ENCODE assay signal across 8 cellular contexts in genomic region chr3:139389552-139390368, GRCh38. TPM values are rescaled to one million over a fixed set of nuclear protein-coding genes. Genes with fewer than 3 reads are reported as not detected.
A peak's percentile ranks its signal among the peaks of the same experiment; 100 is the strongest.
DNase-seq lines count a peak whose midpoint lies in the region; ATAC-seq and TF ChIP-seq lines count a peak whose summit lies in the region.

Gene COPB2 (minus strand): TSS chr3:139389647. CDS start chr3:139389550, 97 bp downstream.

- no peaks in the 10 kb centered on the region for H3K9me3 ChIP-seq in suprapubic skin

- peaks cover 41% of the 10 kb centered on the region for H3K4me1 ChIP-seq in suprapubic skin

- TF ChIP-seq POLR2A in suprapubic skin (IDR thresholded peaks at IDR 0.05), result peak; percentile 11 to 87

- DNase-seq in NCI-H1092 treated with DMSO at 0.1 percent for 48 hours (lab: John Stamatoyannopoulos, UW) (peak; percentile 99), SKM-1 (lab: John Stamatoyannopoulos, UW; ENCODE audit: unreplicated experiment) (peak; percentile 92), globus pallidus (ENCODE audit: low spot score) (peak; percentile 99), nucleus accumbens (lab: John Stamatoyannopoulos, UW) (peak; percentile 68 to 99 (median 97)), suprapubic skin (ENCODE audit: low spot score in 2 of 2) (peak; percentile 99 to 100)
- peak; percentile 97 to 98 for DNase-seq in activated naive CD4-positive, alpha-beta T cell treated with anti-CD3 and anti-CD28 coated beads, Interleukin-2, amount 50 U/mL, for 72 hours (ENCODE audit: low spot score in 2 of 2)

- WGBS in suprapubic skin, result 2% methylated on average over 40 of the region's 52 CpGs

- peaks cover 6 to 13% of the 10 kb centered on the region in 2 donors for H3K36me3 Mint-ChIP-seq in activated naive CD4-positive, alpha-beta T cell treated with anti-CD3 and anti-CD28 coated beads, Interleukin-2, amount 50 U/mL, for 72 hours

- H3K9me3 Mint-ChIP-seq in activated naive CD4-positive, alpha-beta T cell treated with anti-CD3 and anti-CD28 coated beads, Interleukin-2, amount 50 U/mL, for 72 hours, result no peaks in the 10 kb centered on the region

- ATAC-seq in HG02610 (IDR thresholded peaks at IDR 0.05; ENCODE audit: unreplicated experiment), result peak; percentile 99
- ATAC-seq in activated naive CD4-positive, alpha-beta T cell treated with anti-CD3 and anti-CD28 coated beads, Interleukin-2, amount 50 U/mL, for 72 hours, result peak; percentile 96

- no peak for TF ChIP-seq EP300 in suprapubic skin (IDR thresholded peaks at IDR 0.05)

- peak within 1 kb of the TSS; percentile 99 for H3K27ac Mint-ChIP-seq in activated naive CD4-positive, alpha-beta T cell treated with anti-CD3 and anti-CD28 coated beads, Interleukin-2, amount 50 U/mL, for 72 hours

- no peak for TF ChIP-seq CTCF in suprapubic skin (IDR thresholded peaks at IDR 0.05)

- peak within 1 kb of the TSS; percentile 95 for H3K27ac ChIP-seq in suprapubic skin

- no peaks in the 10 kb centered on the region for H3K36me3 ChIP-seq in suprapubic skin

- H3K4me3 ChIP-seq in GM08714 (ENCODE audit: low read length), result peak within 1 kb of the TSS; percentile 84
- peak within 1 kb of the TSS; percentile 92 for H3K4me3 ChIP-seq in suprapubic skin

- H3K27me3 ChIP-seq in suprapubic skin, result no peaks in the 10 kb centered on the region

RNA-seq across cellular contexts. Expression of gene COPB2, which starts in this region (rescaled TPM):
- 100 to 1,000 TPM in 1 of 2 donors, 10 to 100 TPM in 1; 96.0 to 101 TPM for total RNA-seq in activated naive CD4-positive, alpha-beta T cell treated with anti-CD3 and anti-CD28 coated beads, Interleukin-2, amount 50 U/mL, for 72 hours
- 10 to 100 TPM; 46.7 to 59.3 (median 51.2) TPM for total RNA-seq in suprapubic skin

Comparison
In these comparisons a context has a peak if more than half of its experiments do, and no peak if none do; other contexts are left out.
1. Peak in every context shown above with its lines: DNase-seq, ATAC-seq, H3K4me3 ChIP-seq and H3K27ac ChIP-seq.